ENCODE assay signal across 8 cellular contexts in the genomic region with DNA sequence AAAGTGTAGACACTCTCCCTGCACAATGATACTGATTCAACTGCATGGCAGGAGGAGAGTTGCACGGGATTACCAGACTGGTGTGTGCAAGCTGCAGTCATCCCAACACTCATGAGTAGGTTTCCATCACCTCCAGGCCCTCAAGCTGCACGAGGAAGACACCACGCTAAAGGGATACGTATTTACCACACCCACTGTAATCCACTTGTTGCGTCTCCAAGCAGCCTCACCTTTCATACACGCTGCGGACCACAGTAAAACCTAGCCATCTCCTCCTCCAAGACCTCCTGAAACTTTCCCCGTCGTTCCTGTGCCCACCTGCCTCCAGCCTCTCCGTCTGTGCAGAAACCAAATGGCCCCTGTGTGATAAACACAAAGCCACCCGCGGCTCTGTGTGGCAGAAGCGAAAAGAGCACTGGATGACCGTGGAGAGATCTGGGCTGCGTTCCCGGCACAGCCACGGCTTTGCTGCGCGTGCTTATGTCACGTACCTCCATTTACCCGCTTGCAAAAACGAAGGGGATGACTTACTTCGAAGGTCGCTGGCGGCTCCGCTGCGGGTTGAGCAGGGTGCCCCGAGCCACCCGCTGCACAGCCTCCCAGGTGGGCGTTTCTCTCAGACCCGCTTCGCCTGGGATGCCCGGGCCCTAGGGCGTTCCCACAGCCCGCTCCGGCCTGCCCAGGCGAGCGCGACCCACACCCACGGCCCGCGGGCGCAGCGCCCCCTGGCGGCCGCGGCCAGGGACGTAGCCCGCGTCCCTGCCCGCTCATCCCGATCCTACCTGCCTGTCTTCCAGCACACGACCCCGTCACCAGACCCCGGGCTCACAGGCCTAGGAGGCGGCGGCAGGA. TPM values are rescaled to one million over a fixed set of nuclear protein-coding genes. Genes with fewer than 3 reads are reported as not detected.
DNase-seq lines count a peak whose midpoint lies in the region; ATAC-seq and TF ChIP-seq lines count a peak whose summit lies in the region.

No MANE protein-coding gene starts in this region.

- peaks cover 9 to 21% of the 10 kb centered on the region in 2 donors for H3K27me3 Mint-ChIP-seq in CD8-positive, alpha-beta memory T cell
- H3K27me3 Mint-ChIP-seq in natural killer cell (ENCODE audit: low read depth in 2 of 2): peaks cover 5 to 14% of the 10 kb centered on the region in 2 donors
- H3K27me3 Mint-ChIP-seq in stimulated activated naive CD8-positive, alpha-beta T cell treated with anti-CD3 and anti-CD28 coated beads, Interleukin-15, amount 100 ng/mL, for 72 hours: peaks cover 20% of the 10 kb centered on the region

- CTCF ChIA-PET in CD8-positive, alpha-beta memory T cell (lab: Charles Lee): interaction anchor here (0.7 to 1.6 kb wide), 15 partner anchors 9 to 211 kb away, joined by 3 to 11 read pairs (median 5); a partner anchor contains a TSS

- H3K36me3 ChIP-seq in CD8-positive, alpha-beta memory T cell (ENCODE audit: insufficient read depth, low read length): no peaks in the 10 kb centered on the region
- H3K36me3 ChIP-seq in fibroblast of lung (ENCODE audit: control insufficient read depth, insufficient read depth, low read length): no peaks in the 10 kb centered on the region

- no peaks in the 10 kb centered on the region for H4K20me1 ChIP-seq in fibroblast of lung (ENCODE audit: control insufficient read depth, extremely low read depth, insufficient read depth, low read length)

- DNase-seq in CD8-positive, alpha-beta memory T cell: peak in 2 of 5 donors; percentile 36 to 39
- peak; percentile 74 for DNase-seq in NCI-H774 (lab: John Stamatoyannopoulos, UW)
- peak; percentile 71 for DNase-seq in activated T-cell treated with anti-CD3 and anti-CD28 coated beads, Interleukin-2, amount 50 U/mL, for 1 hour
- peak; percentile 32 to 47 for DNase-seq in fibroblast of lung (ENCODE audit: low read depth in 2 of 2)
- no peak for DNase-seq in natural killer cell
- DNase-seq in stimulated activated naive CD8-positive, alpha-beta T cell treated with anti-CD3 and anti-CD28 coated beads, Interleukin-15, amount 100 ng/mL, for 72 hours: peak; percentile 51 to 69

- peak overlapping the region; percentile 70 for H3K9ac ChIP-seq in fibroblast of lung (ENCODE audit: insufficient read depth, low read length)

- intact Hi-C loops in natural killer cell (cut with micrococcal nuclease): loop anchor here (2.0 kb wide), 1 partner anchor 122 kb away; no protein-coding TSS in a partner anchor

- no peaks in the 10 kb centered on the region for H3K9me3 Mint-ChIP-seq in CD8-positive, alpha-beta memory T cell
- H3K9me3 Mint-ChIP-seq in natural killer cell: no peaks in the 10 kb centered on the region
- no peaks in the 10 kb centered on the region for H3K9me3 Mint-ChIP-seq in stimulated activated naive CD8-positive, alpha-beta T cell treated with anti-CD3 and anti-CD28 coated beads, Interleukin-15, amount 100 ng/mL, for 72 hours

- peak overlapping the region in 7 of 8 donors; percentile 82 to 93 (median 90) for H3K27ac Mint-ChIP-seq in CD8-positive, alpha-beta memory T cell
- H3K27ac Mint-ChIP-seq in natural killer cell: peak overlapping the region; percentile 84 to 88
- H3K27ac Mint-ChIP-seq in stimulated activated naive CD8-positive, alpha-beta T cell treated with anti-CD3 and anti-CD28 coated beads, Interleukin-15, amount 100 ng/mL, for 72 hours: peak overlapping the region; percentile 84 to 96

- no peaks in the 10 kb centered on the region for H3K27me3 ChIP-seq in CD8-positive, alpha-beta memory T cell (ENCODE audit: insufficient read depth, low read length, poor library complexity, severe bottlenecking)
- no peaks in the 10 kb centered on the region for H3K27me3 ChIP-seq in fibroblast of lung (ENCODE audit: control insufficient read depth, insufficient read depth, low read length)

- H3K4me3 Mint-ChIP-seq in CD8-positive, alpha-beta memory T cell: peak overlapping the region; percentile 99 to 100 (median 100)
- peak overlapping the region; percentile 100 for H3K4me3 Mint-ChIP-seq in natural killer cell
- H3K4me3 Mint-ChIP-seq in stimulated activated naive CD8-positive, alpha-beta T cell treated with anti-CD3 and anti-CD28 coated beads, Interleukin-15, amount 100 ng/mL, for 72 hours: peak overlapping the region; percentile 92 to 99

- POLR2A ChIA-PET in CD8-positive, alpha-beta memory T cell (lab: Charles Lee): no interaction called here

- ATAC-seq in GM19328 (IDR thresholded peaks at IDR 0.05; ENCODE audit: unreplicated experiment) (peak; percentile 62), HG03432 (IDR thresholded peaks at IDR 0.05; ENCODE audit: unreplicated experiment) (peak; percentile 83), natural killer cell (peak; percentile 62 to 84 (median 75))
- peak; percentile 82 for ATAC-seq in stimulated activated naive CD8-positive, alpha-beta T cell treated with anti-CD3 and anti-CD28 coated beads, Interleukin-15, amount 100 ng/mL, for 72 hours

- TF ChIP-seq CTCF in fibroblast of lung (conservative IDR thresholded peaks at IDR 0.05 in 1 of 2, IDR thresholded peaks at IDR 0.05 in 1 of 2; ENCODE audit: low read depth in 1 of 2, low read length in 2 of 2) (peak; percentile 46 to 74), natural killer cell (IDR thresholded peaks at IDR 0.05) (peak; percentile 98)

- H3K4me2 ChIP-seq in fibroblast of lung (ENCODE audit: extremely low read depth, insufficient read depth, low read length): peak overlapping the region; percentile 73

- peak overlapping the region; percentile 98 for H2AFZ ChIP-seq in fibroblast of lung (ENCODE audit: low read length)

- peak overlapping the region; percentile 95 for H3K4me3 ChIP-seq in CD8-positive, alpha-beta memory T cell (ENCODE audit: low read length)
- H3K4me3 ChIP-seq in fibroblast of lung (replicated peaks in 1 of 4; ENCODE audit: control extremely low read depth in 1 of 4, insufficient read depth in 1 of 4, low read depth in 3 of 4, low read length in 4 of 4): peak overlapping the region; percentile 91 to 100 (median 98)

- H3K27ac ChIP-seq in CD8-positive, alpha-beta memory T cell (ENCODE audit: low read depth, low read length): peak overlapping the region; percentile 70
- no peak overlapping the region for H3K27ac ChIP-seq in fibroblast of lung (ENCODE audit: insufficient read depth, low read length)

- no peaks in the 10 kb centered on the region for H3K9me3 ChIP-seq in CD8-positive, alpha-beta memory T cell (ENCODE audit: low read length)
- H3K9me3 ChIP-seq in fibroblast of lung (ENCODE audit: control insufficient read depth, insufficient read depth, low read depth, low read length): no peaks in the 10 kb centered on the region

- H3K79me2 ChIP-seq in fibroblast of lung (ENCODE audit: control insufficient read depth, insufficient read depth, low read length): peaks cover 7% of the 10 kb centered on the region

- peaks cover 0 to 25% (median 10%) of the 10 kb centered on the region in 3 donors for H3K36me3 Mint-ChIP-seq in CD8-positive, alpha-beta memory T cell
- H3K36me3 Mint-ChIP-seq in natural killer cell: peaks cover 7% of the 10 kb centered on the region

- H3K4me1 Mint-ChIP-seq in CD8-positive, alpha-beta memory T cell: peaks cover 23 to 27% (median 25%) of the 10 kb centered on the region in 3 donors
- H3K4me1 Mint-ChIP-seq in natural killer cell: peaks cover 24% of the 10 kb centered on the region in 2 donors
- peaks cover 34% of the 10 kb centered on the region for H3K4me1 Mint-ChIP-seq in stimulated activated naive CD8-positive, alpha-beta T cell treated with anti-CD3 and anti-CD28 coated beads, Interleukin-15, amount 100 ng/mL, for 72 hours

- peaks cover 13% of the 10 kb centered on the region for H3K4me1 ChIP-seq in CD8-positive, alpha-beta memory T cell (ENCODE audit: insufficient read depth, low read length)
- no peaks in the 10 kb centered on the region for H3K4me1 ChIP-seq in fibroblast of lung (ENCODE audit: control insufficient read depth, extremely low read depth, insufficient read depth, low read length)

RNA-seq across cellular contexts. Expression of a gene that starts 0.6 kb away (rescaled TPM):
- 10 to 100 TPM; 18.1 to 19.0 TPM for total RNA-seq in CD8-positive, alpha-beta memory T cell
- 9.5 TPM for polyA plus RNA-seq in CD8-positive, alpha-beta memory T cell
- total RNA-seq in fibroblast of lung: 17.5 and 18.8 TPM in 2 replicates
- 10.4 and 13.2 TPM in 2 replicates for polyA plus RNA-seq in fibroblast of lung
- 6.5 and 8.4 TPM in 2 replicates for polyA plus RNA-seq in fibroblast of lung (2012)
- 9.6 and 11.6 TPM in 2 replicates for polyA minus RNA-seq in fibroblast of lung (ENCODE audit: low replicate concordance)
- total RNA-seq in natural killer cell: 10 to 100 TPM; 15.6 to 32.5 (median 27.1) TPM

RNA-seq across cellular contexts. Expression of a gene that starts 14.5 kb away (rescaled TPM):
- not detected for total RNA-seq in CD8-positive, alpha-beta memory T cell
- polyA plus RNA-seq in CD8-positive, alpha-beta memory T cell: not detected
- not detected in 2 replicates for total RNA-seq in fibroblast of lung
- polyA plus RNA-seq in fibroblast of lung: not detected in 2 replicates
- not detected in 2 replicates for polyA plus RNA-seq in fibroblast of lung (2012)
- not detected in 2 replicates for polyA minus RNA-seq in fibroblast of lung (ENCODE audit: low replicate concordance)
- not detected for total RNA-seq in natural killer cell

RNA-seq across cellular contexts. Expression of a gene that starts 35.8 kb away (rescaled TPM):
- total RNA-seq in CD8-positive, alpha-beta memory T cell: not detected
- not detected for polyA plus RNA-seq in CD8-positive, alpha-beta memory T cell
- total RNA-seq in fibroblast of lung (not detected in 2 replicates), natural killer cell (not detected)
- not detected in 2 replicates for polyA plus RNA-seq in fibroblast of lung
- not detected in 2 replicates for polyA plus RNA-seq in fibroblast of lung (2012)
- not detected in 2 replicates for polyA minus RNA-seq in fibroblast of lung (ENCODE audit: low replicate concordance)
